In genomic region chr7:140656548-140657515, GRCh38 we compare ENCODE assay signal across 8 cellular contexts. TPM values are rescaled to one million over a fixed set of nuclear protein-coding genes. Genes with fewer than 3 reads are reported as not detected.
DNase-seq lines count a peak whose midpoint lies in the region; ATAC-seq and TF ChIP-seq lines count a peak whose summit lies in the region.

No MANE protein-coding gene starts in this region.

- peaks cover 3% of the 10 kb centered on the region for H3K4me1 ChIP-seq in fibroblast of lung (ENCODE audit: control insufficient read depth, extremely low read depth, insufficient read depth, low read length)
- H3K4me1 ChIP-seq in prostate gland (replicated peaks) = peaks cover 9% of the 10 kb centered on the region

- no peak overlapping the region for H3K9ac ChIP-seq in fibroblast of lung (ENCODE audit: insufficient read depth, low read length)

- no peaks in the 10 kb centered on the region for H4K20me1 ChIP-seq in fibroblast of lung (ENCODE audit: control insufficient read depth, extremely low read depth, insufficient read depth, low read length)

- H3K9me3 ChIP-seq in fibroblast of lung (ENCODE audit: control insufficient read depth, insufficient read depth, low read depth, low read length) = no peaks in the 10 kb centered on the region
- H3K9me3 ChIP-seq in prostate gland = no peaks in the 10 kb centered on the region

- H3K27ac ChIP-seq in fibroblast of lung (ENCODE audit: insufficient read depth, low read length) (peak overlapping the region; percentile 56), prostate gland (peak overlapping the region; percentile 83 to 84)

- H3K4me3 ChIP-seq in fibroblast of lung (replicated peaks in 1 of 4; ENCODE audit: control extremely low read depth in 1 of 4, insufficient read depth in 1 of 4, low read depth in 3 of 4, low read length in 4 of 4) (peak overlapping the region; percentile 34 to 48 (median 37)), prostate gland (peak overlapping the region; percentile 2 to 17)

- ATAC-seq in GM19452 (IDR thresholded peaks at IDR 0.05; ENCODE audit: unreplicated experiment) = peak; percentile 91
- ATAC-seq in HG03521 (IDR thresholded peaks at IDR 0.05; ENCODE audit: unreplicated experiment) = peak; percentile 90

- H3K79me2 ChIP-seq in fibroblast of lung (ENCODE audit: control insufficient read depth, insufficient read depth, low read length) = no peaks in the 10 kb centered on the region

- intact Hi-C loops in prostate gland (cut with DNase I) = loop anchor here (5.0 to 10.0 kb wide), 2 partner anchors 180 to 482 kb away; partner anchors contain the start of genes KDM7A and MKRN1

- H3K36me3 ChIP-seq in fibroblast of lung (ENCODE audit: control insufficient read depth, insufficient read depth, low read length) = no peaks in the 10 kb centered on the region
- no peaks in the 10 kb centered on the region for H3K36me3 ChIP-seq in prostate gland

- TF ChIP-seq POLR2A in prostate gland (IDR thresholded peaks at IDR 0.05) = no peak

- peak overlapping the region; percentile 86 for H2AFZ ChIP-seq in fibroblast of lung (ENCODE audit: low read length)

- TF ChIP-seq CTCF in fibroblast of lung (conservative IDR thresholded peaks at IDR 0.05 in 1 of 2, IDR thresholded peaks at IDR 0.05 in 1 of 2; ENCODE audit: low read depth in 1 of 2, low read length in 2 of 2) (no peak), prostate gland (IDR thresholded peaks at IDR 0.05) (no peak)

- peak; percentile 18 for DNase-seq in DMS153 (lab: John Stamatoyannopoulos, UW)
- peak; percentile 22 for DNase-seq in UCSD-AML1 (lab: John Stamatoyannopoulos, UW; ENCODE audit: unreplicated experiment)
- peak in 1 of 2 donors; percentile 79 for DNase-seq in fibroblast of lung (ENCODE audit: low read depth in 2 of 2)
- peak; percentile 91 for DNase-seq in prostate gland (ENCODE audit: low spot score)
- no peak for DNase-seq in SK-N-DZ (ENCODE audit: low spot score)
- no peak for DNase-seq in NCI-H524 (lab: John Stamatoyannopoulos, UW)

- 31% methylated on average over 11 of the region's 11 CpGs for WGBS in prostate gland

- peak overlapping the region; percentile 90 for H3K4me2 ChIP-seq in fibroblast of lung (ENCODE audit: extremely low read depth, insufficient read depth, low read length)

- H3K27me3 ChIP-seq in fibroblast of lung (ENCODE audit: control insufficient read depth, insufficient read depth, low read length) (no peaks in the 10 kb centered on the region), prostate gland (replicated peaks; ENCODE audit: insufficient read depth) (no peaks in the 10 kb centered on the region)

RNA-seq across cellular contexts. Expression of gene ADCK2, which starts 15.9 kb away (rescaled TPM):
- total RNA-seq in fibroblast of lung (24.9 and 37.5 TPM in 2 replicates), prostate gland (10 to 100 TPM; 26.5 to 30.6 TPM)
- 7.1 and 9.5 TPM in 2 replicates for polyA plus RNA-seq in fibroblast of lung
- 7.9 and 11.0 TPM in 2 replicates for polyA plus RNA-seq in fibroblast of lung (2012)
- polyA minus RNA-seq in fibroblast of lung (ENCODE audit: low replicate concordance) = 7.0 and 12.7 TPM in 2 replicates
- 29.4 and 35.0 TPM in 2 replicates for polyA plus RNA-seq in SK-N-DZ (2014; cell fraction: cytosol; rRNA removed)
- polyA plus RNA-seq in SK-N-DZ (2014; cell fraction: nucleus; rRNA removed) = 17.7 and 19.0 TPM in 2 replicates

RNA-seq across cellular contexts. Expression of gene DENND2A, which starts 16.2 kb away (rescaled TPM):
- 39.0 and 40.8 TPM in 2 replicates for total RNA-seq in fibroblast of lung
- polyA plus RNA-seq in fibroblast of lung = 25.8 and 30.6 TPM in 2 replicates
- polyA plus RNA-seq in fibroblast of lung (2012) = 30.7 and 33.8 TPM in 2 replicates
- polyA minus RNA-seq in fibroblast of lung (ENCODE audit: low replicate concordance) = 53.6 and 70.6 TPM in 2 replicates
- 1 to 10 TPM; 4.0 to 9.2 TPM for total RNA-seq in prostate gland
- polyA plus RNA-seq in SK-N-DZ (2014; cell fraction: cytosol; rRNA removed) = 8.9 and 10.6 TPM in 2 replicates
- polyA plus RNA-seq in SK-N-DZ (2014; cell fraction: nucleus; rRNA removed) = 4.6 and 8.0 TPM in 2 replicates

RNA-seq across cellular contexts. Expression of gene NDUFB2, which starts 39.7 kb away (rescaled TPM):
- total RNA-seq in fibroblast of lung (44.9 and 116 TPM in 2 replicates), prostate gland (100 to 1,000 TPM; 151 to 333 TPM)
- 283 and 307 TPM in 2 replicates for polyA plus RNA-seq in fibroblast of lung
- 363 and 375 TPM in 2 replicates for polyA plus RNA-seq in fibroblast of lung (2012)
- polyA minus RNA-seq in fibroblast of lung (ENCODE audit: low replicate concordance) = 98.1 and 104 TPM in 2 replicates
- polyA plus RNA-seq in SK-N-DZ (2014; cell fraction: cytosol; rRNA removed) = 345 and 433 TPM in 2 replicates
- 328 and 426 TPM in 2 replicates for polyA plus RNA-seq in SK-N-DZ (2014; cell fraction: nucleus; rRNA removed)

Comparison
In these comparisons a context has a peak if more than half of its experiments do, and no peak if none do; other contexts are left out.
1. DNase-seq: peak in DMS153 (single experiment), UCSD-AML1 (single experiment) and prostate gland (single experiment); none in SK-N-DZ (single experiment) and NCI-H524 (0 of 2).